14 cellular contexts compared by ENCODE assay signal in the genomic region with DNA sequence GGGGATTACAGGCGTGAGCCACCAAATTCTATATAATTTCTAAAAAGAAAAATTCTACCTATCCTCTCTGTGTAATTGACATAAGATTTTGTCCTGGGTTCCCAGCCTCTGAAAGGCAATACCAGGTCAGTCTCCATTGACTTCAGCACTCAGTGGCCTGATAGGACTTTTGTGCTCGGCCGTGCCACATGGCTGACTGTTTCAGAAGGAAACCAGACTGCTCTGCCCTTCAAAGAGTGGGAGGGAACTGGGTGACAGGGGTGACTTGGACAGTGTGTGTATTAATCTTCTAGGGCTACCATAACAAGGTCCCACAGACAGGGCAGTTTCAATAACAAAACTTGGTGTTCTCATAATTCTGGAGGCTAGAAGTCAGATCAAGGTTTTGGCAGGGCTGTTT.
"Had no signal": no experiment of that assay in that cellular context is flagged by ENCODE, and none has a peak within 500 bp of the region (broad histone marks: within the 10 kb centered on the region; RNA-seq: fewer than 3 reads in every experiment).

No MANE protein-coding gene starts in this region.

- ATAC-seq: activated CD4-positive, CD25-positive, alpha-beta regulatory T cell treated with anti-CD3 and anti-CD28 coated beads, Interleukin-2, amount 50 U/mL, for 24 hours; activated CD8-positive, alpha-beta memory T cell treated with anti-CD3 and anti-CD28 coated beads, Interleukin-2, amount 10 ng/mL, durations not matched to agents 7 days and 5 days; activated T-cell treated with anti-CD3 and anti-CD28 coated beads, Interleukin-2, amount 50 U/mL, for 4 hours; foreskin keratinocyte; mucosa of descending colon; naive thymus-derived CD8-positive, alpha-beta T cell had no signal

- H3K27me3 ChIP-seq: brain microvascular endothelial cell, foreskin keratinocyte, sigmoid colon, SJCRH30, tibial artery had no signal

- H3K36me3 ChIP-seq: brain microvascular endothelial cell, sigmoid colon, SJCRH30, tibial artery had no signal

- H3K9me3 ChIP-seq: mucosa of descending colon, sigmoid colon, SJCRH30, tibial artery had no signal

- H3K4me3 ChIP-seq: mucosa of descending colon, sigmoid colon, SJCRH30, tibial artery had no signal

- DNase-seq: activated CD4-positive, alpha-beta T cell treated with anti-CD3 and anti-CD28 coated beads, Interleukin-2, amount 50 U/mL, for 4 hours; activated CD8-positive, alpha-beta memory T cell treated with anti-CD3 and anti-CD28 coated beads, Interleukin-2, amount 10 ng/mL, durations not matched to agents 7 days and 5 days; activated effector memory CD4-positive, alpha-beta T cell treated with anti-CD3 and anti-CD28 coated beads, Interleukin-2, amount 50 U/mL, for 16 hours; activated T-cell treated with anti-CD3 and anti-CD28 coated beads, Interleukin-2, amount 50 U/mL, for 4 hours; brain microvascular endothelial cell; foreskin keratinocyte; mucosa of descending colon; naive thymus-derived CD8-positive, alpha-beta T cell; sigmoid colon; SJCRH30; stimulated activated CD4-positive, alpha-beta T cell treated with anti-CD3 and anti-CD28 coated beads, Interleukin-12 subunit alpha, Interleukin-12 subunit beta, amount 100 ng/mL, for 4 hours; stimulated activated CD8-positive, alpha-beta memory T cell treated with anti-CD3 and anti-CD28 coated beads, Interleukin-4, amount 100 ng/mL, for 48 hours; tibial artery had no signal

- H3K27ac ChIP-seq: brain microvascular endothelial cell, foreskin keratinocyte, SJCRH30 had no signal
